ENCODE assay signal across 2 cellular contexts in genomic region chr3:174335324-174335723, GRCh38.
TF ChIP-seq lines count a peak whose summit lies in the region.

No MANE protein-coding gene starts in this region.

TF ChIP-seq in HepG2, 621 proteins besides CTCF, POLR2A, EP300 and RAD21:
- no peak for TF ChIP-seq DMAP1 (CRISPR knock-in tag; IDR thresholded peaks at IDR 0.05)
- no peak for TF ChIP-seq NCOA1 (CRISPR knock-in tag; IDR thresholded peaks at IDR 0.05)
- TF ChIP-seq HNRNPK (IDR thresholded peaks at IDR 0.05; ENCODE audit: low read depth, low read length, poor library complexity, severe bottlenecking) = no peak
- peak; percentile 61; the same call in 1 of the 2 replicates for TF ChIP-seq CEBPB (IDR thresholded peaks at IDR 0.05; ENCODE audit: borderline replicate concordance, low read depth, low read length)
TF ChIP-seq in HepG2: peak in this region for 1.

TF ChIP-seq in IMR-90, 13 proteins besides CTCF, POLR2A, EP300 and RAD21:
- TF ChIP-seq MAFK (IDR thresholded peaks at IDR 0.05; ENCODE audit: low read depth, low read length) = no peak
- TF ChIP-seq CEBPB (IDR thresholded peaks at IDR 0.05; ENCODE audit: low read depth, low read length) = peak; percentile 84
